Comparison of ENCODE assay signal across 8 cellular contexts in the genomic region with DNA sequence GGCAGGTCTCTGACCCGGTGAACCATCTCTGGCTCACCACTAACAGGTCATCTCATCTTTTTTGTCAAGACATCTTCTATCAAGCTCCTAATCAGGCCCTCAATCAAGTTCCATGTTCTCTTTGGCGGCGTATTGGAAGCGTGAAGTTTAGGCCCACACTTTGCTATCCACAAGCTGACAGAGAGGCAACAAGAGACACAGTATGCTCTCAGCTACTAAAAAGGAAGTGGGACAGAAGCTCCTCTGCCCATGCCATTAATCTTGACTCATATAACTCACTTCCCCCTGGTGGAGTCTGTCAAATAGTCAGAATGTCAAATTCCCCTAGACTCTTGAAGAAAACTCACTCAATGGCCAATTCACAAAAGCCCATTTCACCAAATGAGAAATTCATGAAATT.
DNase-seq lines count a peak whose midpoint lies in the region; ATAC-seq and TF ChIP-seq lines count a peak whose summit lies in the region.

No MANE protein-coding gene starts in this region.

- H3K9me3 ChIP-seq in breast epithelium, result no peaks in the 10 kb centered on the region

- H3K27me3 ChIP-seq in breast epithelium, result no peaks in the 10 kb centered on the region

- H3K36me3 ChIP-seq in breast epithelium, result no peaks in the 10 kb centered on the region

- H3K9me3 Mint-ChIP-seq in MCF 10A (ENCODE audit: unreplicated experiment), result no peaks in the 10 kb centered on the region
- no peaks in the 10 kb centered on the region for H3K9me3 Mint-ChIP-seq in effector memory CD8-positive, alpha-beta T cell

- peaks cover 31% of the 10 kb centered on the region for H3K4me1 Mint-ChIP-seq in MCF 10A (ENCODE audit: insufficient read depth, unreplicated experiment)
- peaks cover 8 to 14% of the 10 kb centered on the region in 2 donors for H3K4me1 Mint-ChIP-seq in effector memory CD8-positive, alpha-beta T cell (ENCODE audit: low read depth in 2 of 2)

- POLR2A ChIA-PET in MCF 10A (lab: Yijun Ruan, JAX), result interaction anchor here (1.0 to 2.6 kb wide), 6 partner anchors 31 to 82 kb away, joined by 3 to 23 read pairs (median 6); a partner anchor contains a TSS

- ATAC-seq in HG02623 (IDR thresholded peaks at IDR 0.05; ENCODE audit: unreplicated experiment), result peak; percentile 92
- peak; percentile 65 for ATAC-seq in effector memory CD8-positive, alpha-beta T cell (replicated peaks)

- H3K4me3 Mint-ChIP-seq in MCF 10A (ENCODE audit: unreplicated experiment), result no peak overlapping the region
- H3K4me3 Mint-ChIP-seq in effector memory CD8-positive, alpha-beta T cell, result no peak overlapping the region

- TF ChIP-seq CTCF in MCF 10A (IDR thresholded peaks at IDR 0.05; ENCODE audit: unreplicated experiment) (no peak), breast epithelium (IDR thresholded peaks at IDR 0.05) (no peak), NB4 (IDR thresholded peaks at IDR 0.05; ENCODE audit: low read depth, low read length) (no peak)

- intact Hi-C loops in MCF 10A (cut with micrococcal nuclease) (loop anchor here (2.0 to 5.0 kb wide), 3 partner anchors 47 to 148 kb away; a partner anchor contains a TSS), breast epithelium (cut with DNase I; ENCODE audit: low total_unique reads) (no loop called here)

- no peak for TF ChIP-seq POLR2A in breast epithelium (IDR thresholded peaks at IDR 0.05)
- TF ChIP-seq POLR2A in NB4 (IDR thresholded peaks at IDR 0.05; ENCODE audit: extremely low read depth, insufficient read length), result no peak

- peaks cover 4% of the 10 kb centered on the region for H3K36me3 Mint-ChIP-seq in MCF 10A (ENCODE audit: insufficient read depth, unreplicated experiment)
- peaks cover 11% of the 10 kb centered on the region for H3K36me3 Mint-ChIP-seq in effector memory CD8-positive, alpha-beta T cell (ENCODE audit: insufficient read depth)

- H3K4me3 ChIP-seq in breast epithelium (no peak overlapping the region), NB4 (ENCODE audit: low read depth, low read length) (no peak overlapping the region)

- no peaks in the 10 kb centered on the region for H3K27me3 Mint-ChIP-seq in MCF 10A (ENCODE audit: insufficient read depth, unreplicated experiment)
- peaks cover 0 to 5% of the 10 kb centered on the region in 2 donors for H3K27me3 Mint-ChIP-seq in effector memory CD8-positive, alpha-beta T cell

- no peaks in the 10 kb centered on the region for H3K4me1 ChIP-seq in breast epithelium

- DNase-seq in MCF 10A (ENCODE audit: unreplicated experiment), result no peak
- no peak for DNase-seq in breast epithelium (ENCODE audit: low spot score in 2 of 2)
- peak; percentile 71 for DNase-seq in NB4 (ENCODE audit: low read depth)
- peak in 2 of 3 experiments; percentile 4 to 9 for DNase-seq in effector memory CD8-positive, alpha-beta T cell
- DNase-seq in NCI-H187 (lab: John Stamatoyannopoulos, UW), result no peak
- no peak for DNase-seq in UCSD-AML1 (lab: John Stamatoyannopoulos, UW; ENCODE audit: unreplicated experiment)
- no peak for DNase-seq in ecto neural progenitor cell (ENCODE audit: low spot score)

- no peak overlapping the region for H3K27ac ChIP-seq in breast epithelium

- BruUV-seq in MCF 10A (replicated peaks; lab: Mats Ljungman, UMichigan), result no TSS peak

- H3K27ac Mint-ChIP-seq in MCF 10A (ENCODE audit: low read depth, unreplicated experiment), result peak overlapping the region; percentile 1
- H3K27ac Mint-ChIP-seq in effector memory CD8-positive, alpha-beta T cell, result peak overlapping the region; percentile 67 to 71

- CTCF ChIA-PET in MCF 10A (lab: Yijun Ruan, JAX), result interaction anchor here (0.6 to 1.4 kb wide), 7 partner anchors 10 to 309 kb away, joined by 3 to 6 read pairs (median 3); no protein-coding TSS in a partner anchor

Comparison
In these comparisons a context has a peak if more than half of its experiments do, and no peak if none do; other contexts are left out.
1. DNase-seq: peak in NB4 (single experiment) and effector memory CD8-positive, alpha-beta T cell (2 of 3); none in MCF 10A (single experiment), breast epithelium (0 of 2), NCI-H187 (0 of 2), UCSD-AML1 (single experiment) and ecto neural progenitor cell (single experiment).